Comparison of ENCODE assay signal across 1 cellular context in the genomic region with DNA sequence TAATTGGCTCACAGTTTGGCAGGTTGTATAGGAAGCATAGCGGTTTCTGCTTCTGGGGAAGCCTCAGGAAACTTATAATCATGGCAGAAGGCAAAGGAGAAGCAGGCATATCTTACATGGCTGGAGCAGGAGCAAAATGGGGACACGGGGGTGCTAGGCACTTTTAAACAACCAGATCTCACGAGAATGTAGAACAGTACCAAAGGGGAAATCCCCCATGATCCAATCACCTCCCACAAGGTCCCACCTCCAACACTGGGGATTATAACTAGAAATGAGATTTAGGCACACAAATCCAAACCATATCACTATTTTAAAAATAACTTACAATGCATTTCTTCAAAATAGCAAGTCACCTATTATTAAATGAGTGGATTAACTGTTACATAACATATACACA.
TF ChIP-seq lines count a peak whose summit lies in the region.

No MANE protein-coding gene starts in this region.

TF ChIP-seq in K562, 482 proteins besides CTCF, POLR2A, EP300 and RAD21:
- TF ChIP-seq ZNF316 (IDR thresholded peaks at IDR 0.05) (peak; percentile 43), CBX1 (IDR thresholded peaks at IDR 0.05; ENCODE audit: low read depth) (no peak)
TF ChIP-seq in K562: peak in this region for 1.
